ENCODE assay signal across 20 cellular contexts in the genomic region with DNA sequence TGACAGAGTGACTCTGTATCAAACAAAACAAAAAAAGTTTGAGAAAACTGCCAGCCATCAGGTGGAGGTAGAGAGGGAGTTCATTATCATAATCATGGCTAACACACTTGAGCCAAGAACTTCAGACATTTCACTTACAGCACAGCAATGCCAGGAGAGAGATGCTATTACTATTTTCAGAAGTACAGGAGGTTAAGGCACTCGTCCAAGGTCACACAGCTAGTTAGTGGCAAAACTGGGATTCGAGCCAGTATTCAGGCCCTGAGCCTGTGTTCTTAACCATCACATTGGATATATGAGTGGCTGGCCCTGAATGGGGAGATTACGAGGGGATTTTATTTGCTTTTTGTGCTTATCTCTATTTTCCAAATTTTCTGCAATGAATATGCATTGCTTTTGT. TPM values are rescaled to one million over a fixed set of nuclear protein-coding genes. Genes with fewer than 3 reads are reported as not detected.
DNase-seq lines count a peak whose midpoint lies in the region; ATAC-seq, FAIRE-seq and TF ChIP-seq lines count a peak whose summit lies in the region.
"Had no signal": no experiment of that assay in that cellular context is flagged by ENCODE, and none has a peak within 500 bp of the region (broad histone marks: within the 10 kb centered on the region; RNA-seq: fewer than 3 reads in every experiment).

No MANE protein-coding gene starts in this region.

- peaks cover 6% of the 10 kb centered on the region for H3K27me3 Mint-ChIP-seq in type B pancreatic cell

- H3K36me3 Mint-ChIP-seq in type B pancreatic cell: no peaks in the 10 kb centered on the region
- H3K36me3 Mint-ChIP-seq: immature natural killer cell; stimulated activated naive B cell treated with anti-CD40 and anti-IgM and Interleukin-4, amounts not matched to agents 10 μg/mL and 1 μg/mL and 100 μg/mL, for 72 hours had no signal

- H3K4me3 Mint-ChIP-seq in type B pancreatic cell: no peak overlapping the region
- H3K4me3 Mint-ChIP-seq: immature natural killer cell; nephron; stimulated activated naive B cell treated with anti-CD40 and anti-IgM and Interleukin-4, amounts not matched to agents 10 μg/mL and 1 μg/mL and 100 μg/mL, for 72 hours had no signal

- FAIRE-seq in RCC 7860 (lab: Jason Lieb, UNC): no peak
- FAIRE-seq: colon, endometrium, GM12892 had no signal

- TF ChIP-seq CTCF in astrocyte of the cerebellum (IDR thresholded peaks at IDR 0.05; ENCODE audit: low read depth, low read length, missing control alignments): no peak
- no peak for TF ChIP-seq CTCF in fibroblast of the aortic adventitia (IDR thresholded peaks at IDR 0.05; ENCODE audit: insufficient read depth, low read length)
- TF ChIP-seq CTCF in type B pancreatic cell (conservative IDR thresholded peaks at IDR 0.05): no peak

- DNase-seq in EH (ENCODE audit: low read depth) (peak; percentile 10), astrocyte of the cerebellum (ENCODE audit: low read depth) (peak; percentile 20), fibroblast of the aortic adventitia (ENCODE audit: low read depth) (peak; percentile 12), mucosa of gallbladder (ENCODE audit: low spot score) (peak; percentile 49), KG1 (lab: John Stamatoyannopoulos, UW) (no peak), RCC 7860 (ENCODE audit: low spot score) (no peak), type B pancreatic cell (ENCODE audit: extremely low spot score, unreplicated experiment) (no peak)
- DNase-seq: amniotic stem cell; immature natural killer cell; NCI-H774; Peyer's patch; stimulated activated naive B cell treated with anti-CD40 and anti-IgM and Interleukin-4, amounts not matched to agents 10 μg/mL and 1 μg/mL and 100 μg/mL, for 72 hours; trophoblast cell had no signal

- H3K9me3 Mint-ChIP-seq in type B pancreatic cell: no peaks in the 10 kb centered on the region
- H3K9me3 Mint-ChIP-seq: activated T-helper 2 cell treated with anti-CD3 and anti-CD28 coated beads, Interferon-gamma antibody, Interleukin-2, Interleukin-4, amounts not matched to agents 10 μg/mL and 5 μg/mL and 100 μg/mL, durations not matched to agents 14 hours and 24 hours and 36 hours; immature natural killer cell; nephron; stimulated activated naive B cell treated with anti-CD40 and anti-IgM and Interleukin-4, amounts not matched to agents 10 μg/mL and 1 μg/mL and 100 μg/mL, for 72 hours had no signal

- no peak overlapping the region for H3K4me3 ChIP-seq in astrocyte of the cerebellum (ENCODE audit: low read depth, low read length)
- no peak overlapping the region for H3K4me3 ChIP-seq in fibroblast of the aortic adventitia (ENCODE audit: low read depth, low read length)
- H3K4me3 ChIP-seq: Peyer's patch had no signal

- peaks cover 4% of the 10 kb centered on the region for H3K4me1 Mint-ChIP-seq in type B pancreatic cell (ENCODE audit: unreplicated experiment)
- H3K4me1 Mint-ChIP-seq: immature natural killer cell; stimulated activated naive B cell treated with anti-CD40 and anti-IgM and Interleukin-4, amounts not matched to agents 10 μg/mL and 1 μg/mL and 100 μg/mL, for 72 hours had no signal

- no peak overlapping the region for H3K27ac Mint-ChIP-seq in type B pancreatic cell
- H3K27ac Mint-ChIP-seq: activated T-helper 2 cell treated with anti-CD3 and anti-CD28 coated beads, Interferon-gamma antibody, Interleukin-2, Interleukin-4, amounts not matched to agents 10 μg/mL and 5 μg/mL and 100 μg/mL, durations not matched to agents 14 hours and 24 hours and 36 hours; immature natural killer cell; stimulated activated naive B cell treated with anti-CD40 and anti-IgM and Interleukin-4, amounts not matched to agents 10 μg/mL and 1 μg/mL and 100 μg/mL, for 72 hours had no signal

- in situ Hi-C loops in astrocyte of the cerebellum (cut with HindIII; ENCODE audit: low sequenced_read_pairs): no loop called here

- no peak for ATAC-seq in HG03571 (IDR thresholded peaks at IDR 0.05; ENCODE audit: unreplicated experiment)
- ATAC-seq: SK-N-SH treated with all-trans-retinoic acid at 6 μM for 48 hours; stimulated activated naive B cell treated with anti-CD40 and anti-IgM and Interleukin-4, amounts not matched to agents 10 μg/mL and 1 μg/mL and 100 μg/mL, for 72 hours had no signal

RNA-seq across cellular contexts. Expression of a gene that starts 24.8 kb away (rescaled TPM):
- 20.6 and 35.7 TPM in 2 replicates for total RNA-seq in fibroblast of the aortic adventitia (ENCODE audit: low replicate concordance)
- 115 TPM for total RNA-seq in mucosa of gallbladder
- total RNA-seq in type B pancreatic cell (ENCODE audit: low replicate concordance): 16.3 and 22.4 TPM in 2 replicates
- total RNA-seq: activated T-helper 2 cell treated with anti-CD3 and anti-CD28 coated beads, Interferon-gamma antibody, Interleukin-2, Interleukin-4, amounts not matched to agents 10 μg/mL and 5 μg/mL and 100 μg/mL, durations not matched to agents 14 hours and 24 hours and 36 hours had no signal

Comparison
In these comparisons a context has a peak if more than half of its experiments do, and no peak if none do; other contexts are left out.
1. DNase-seq: peak in EH (single experiment), astrocyte of the cerebellum (single experiment), fibroblast of the aortic adventitia (single experiment) and mucosa of gallbladder (single experiment); none in KG1 (single experiment), RCC 7860 (single experiment) and type B pancreatic cell (single experiment).